Comparison of ENCODE assay signal across 1 cellular context in the genomic region with DNA sequence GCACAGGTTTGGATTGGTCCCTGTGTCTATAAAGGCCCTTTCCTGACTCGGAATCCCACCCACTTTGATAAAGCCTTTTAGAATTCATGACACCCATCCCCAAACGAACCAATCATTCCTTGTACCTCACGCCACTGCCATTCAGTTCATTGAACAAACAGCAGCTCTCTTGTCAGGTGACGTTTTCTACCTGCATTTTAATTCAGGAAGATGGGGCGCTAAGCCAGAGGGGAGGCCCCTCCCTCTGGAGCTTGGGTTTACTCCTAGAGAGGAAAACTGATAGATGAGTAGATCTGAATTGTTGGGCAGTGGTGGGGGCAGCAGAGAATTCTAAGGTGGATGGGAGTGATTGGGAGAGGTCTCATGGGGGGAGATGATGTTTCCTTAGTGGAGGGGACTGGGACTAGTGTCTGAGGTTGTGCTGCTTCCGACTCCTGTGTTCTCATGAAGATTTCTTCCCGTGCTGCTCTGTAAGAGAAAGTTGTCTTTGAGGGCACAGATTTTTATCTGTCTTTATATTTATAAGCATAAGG.
TF ChIP-seq lines count a peak whose summit lies in the region.

No MANE protein-coding gene starts in this region.

TF ChIP-seq in HEK293, 187 proteins besides CTCF, POLR2A, EP300 and RAD21:
- TF ChIP-seq, protein P1, sequence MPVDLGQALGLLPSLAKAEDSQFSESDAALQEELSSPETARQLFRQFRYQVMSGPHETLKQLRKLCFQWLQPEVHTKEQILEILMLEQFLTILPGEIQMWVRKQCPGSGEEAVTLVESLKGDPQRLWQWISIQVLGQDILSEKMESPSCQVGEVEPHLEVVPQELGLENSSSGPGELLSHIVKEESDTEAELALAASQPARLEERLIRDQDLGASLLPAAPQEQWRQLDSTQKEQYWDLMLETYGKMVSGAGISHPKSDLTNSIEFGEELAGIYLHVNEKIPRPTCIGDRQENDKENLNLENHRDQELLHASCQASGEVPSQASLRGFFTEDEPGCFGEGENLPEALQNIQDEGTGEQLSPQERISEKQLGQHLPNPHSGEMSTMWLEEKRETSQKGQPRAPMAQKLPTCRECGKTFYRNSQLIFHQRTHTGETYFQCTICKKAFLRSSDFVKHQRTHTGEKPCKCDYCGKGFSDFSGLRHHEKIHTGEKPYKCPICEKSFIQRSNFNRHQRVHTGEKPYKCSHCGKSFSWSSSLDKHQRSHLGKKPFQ (tag by site-specific recombination; IDR thresholded peaks at IDR 0.05): no peak
- TF ChIP-seq GFI1B (tag by site-specific recombination; IDR thresholded peaks at IDR 0.05): no peak
- no peak for TF ChIP-seq GLI4 (tag by site-specific recombination; IDR thresholded peaks at IDR 0.05)
- 0 out of 2 replicates have a peak, but pooled peaks have one; percentile 5 for TF ChIP-seq IKZF3 (tag by site-specific recombination; IDR thresholded peaks at IDR 0.05)
- TF ChIP-seq ZNF169 (tag by site-specific recombination; IDR thresholded peaks at IDR 0.05): no peak
- TF ChIP-seq ZNF302 (tag by site-specific recombination; IDR thresholded peaks at IDR 0.05; ENCODE audit: low read depth): no peak
- no peak for TF ChIP-seq ZFP37 (tag by site-specific recombination; IDR thresholded peaks at IDR 0.05)
- TF ChIP-seq, protein P2, sequence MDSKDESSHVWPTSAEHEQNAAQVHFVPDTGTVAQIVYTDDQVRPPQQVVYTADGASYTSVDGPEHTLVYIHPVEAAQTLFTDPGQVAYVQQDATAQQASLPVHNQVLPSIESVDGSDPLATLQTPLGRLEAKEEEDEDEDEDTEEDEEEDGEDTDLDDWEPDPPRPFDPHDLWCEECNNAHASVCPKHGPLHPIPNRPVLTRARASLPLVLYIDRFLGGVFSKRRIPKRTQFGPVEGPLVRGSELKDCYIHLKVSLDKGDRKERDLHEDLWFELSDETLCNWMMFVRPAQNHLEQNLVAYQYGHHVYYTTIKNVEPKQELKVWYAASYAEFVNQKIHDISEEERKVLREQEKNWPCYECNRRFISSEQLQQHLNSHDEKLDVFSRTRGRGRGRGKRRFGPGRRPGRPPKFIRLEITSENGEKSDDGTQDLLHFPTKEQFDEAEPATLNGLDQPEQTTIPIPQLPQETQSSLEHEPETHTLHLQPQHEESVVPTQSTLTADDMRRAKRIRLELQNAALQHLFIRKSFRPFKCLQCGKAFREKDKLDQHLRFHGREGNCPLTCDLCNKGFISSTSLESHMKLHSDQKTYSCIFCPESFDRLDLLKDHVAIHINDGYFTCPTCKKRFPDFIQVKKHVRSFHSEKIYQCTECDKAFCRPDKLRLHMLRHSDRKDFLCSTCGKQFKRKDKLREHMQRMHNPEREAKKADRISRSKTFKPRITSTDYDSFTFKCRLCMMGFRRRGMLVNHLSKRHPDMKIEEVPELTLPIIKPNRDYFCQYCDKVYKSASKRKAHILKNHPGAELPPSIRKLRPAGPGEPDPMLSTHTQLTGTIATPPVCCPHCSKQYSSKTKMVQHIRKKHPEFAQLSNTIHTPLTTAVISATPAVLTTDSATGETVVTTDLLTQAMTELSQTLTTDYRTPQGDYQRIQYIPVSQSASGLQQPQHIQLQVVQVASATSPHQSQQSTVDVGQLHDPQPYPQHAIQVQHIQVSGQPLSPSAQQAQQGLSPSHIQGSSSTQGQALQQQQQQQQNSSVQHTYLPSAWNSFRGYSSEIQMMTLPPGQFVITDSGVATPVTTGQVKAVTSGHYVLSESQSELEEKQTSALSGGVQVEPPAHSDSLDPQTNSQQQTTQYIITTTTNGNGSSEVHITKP (tag by site-specific recombination; IDR thresholded peaks at IDR 0.05): peak; percentile 48; the same call in 1 of the 2 replicates
- TF ChIP-seq ZNF624 (tag by site-specific recombination; IDR thresholded peaks at IDR 0.05): no peak
- no peak for TF ChIP-seq ZNF341 (tag by site-specific recombination; IDR thresholded peaks at IDR 0.05; ENCODE audit: low read depth)
- no peak for TF ChIP-seq ZNF174 (tag by site-specific recombination; IDR thresholded peaks at IDR 0.05)
- TF ChIP-seq, protein P3, sequence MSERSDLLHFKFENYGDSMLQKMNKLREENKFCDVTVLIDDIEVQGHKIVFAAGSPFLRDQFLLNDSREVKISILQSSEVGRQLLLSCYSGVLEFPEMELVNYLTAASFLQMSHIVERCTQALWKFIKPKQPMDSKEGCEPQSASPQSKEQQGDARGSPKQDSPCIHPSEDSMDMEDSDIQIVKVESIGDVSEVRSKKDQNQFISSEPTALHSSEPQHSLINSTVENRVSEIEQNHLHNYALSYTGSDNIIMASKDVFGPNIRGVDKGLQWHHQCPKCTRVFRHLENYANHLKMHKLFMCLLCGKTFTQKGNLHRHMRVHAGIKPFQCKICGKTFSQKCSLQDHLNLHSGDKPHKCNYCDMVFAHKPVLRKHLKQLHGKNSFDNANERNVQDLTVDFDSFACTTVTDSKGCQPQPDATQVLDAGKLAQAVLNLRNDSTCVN (tag by site-specific recombination; optimal IDR thresholded peaks at IDR 0.05): no peak
- TF ChIP-seq ZBTB8A (tag by site-specific recombination; IDR thresholded peaks at IDR 0.05): no peak
- TF ChIP-seq ZNF600 (tag by site-specific recombination; IDR thresholded peaks at IDR 0.05): no peak
TF ChIP-seq in HEK293: peak in this region for 2.
